34 cellular contexts compared by ENCODE assay signal in genomic region chr5:23591250-23591649, GRCh38.
"Had no signal": no experiment of that assay in that cellular context is flagged by ENCODE, and none has a peak within 500 bp of the region (broad histone marks: within the 10 kb centered on the region; RNA-seq: fewer than 3 reads in every experiment).

No MANE protein-coding gene starts in this region.

- DNase-seq: Karpas-422, Kasumi-1, MG63, MM.1S, MV-4-11, NCI-H1048, NCI-H1092, NCI-H1092 treated with DMSO at 0.1 percent for 48 hours, NCI-H1105, NCI-H1105 treated with DMSO at 0.1 percent for 48 hours, NCI-H1417, NCI-H1417 treated with DMSO at 0.1 percent for 48 hours, NCI-H1436, NCI-H1436 treated with DMSO at 0.1 percent for 48 hours, NCI-H146, NCI-H1694, NCI-H1694 treated with DMSO at 0.1 percent for 48 hours, NCI-H187, NCI-H187 treated with DMSO at 0.1 percent for 48 hours, NCI-H1930, NCI-H2029, NCI-H2029 treated with DMSO at 0.1 percent for 48 hours, NCI-H2081, NCI-H2081 treated with DMSO at 0.1 percent for 48 hours, NCI-H2107, NCI-H2171, NCI-H2171 treated with DMSO at 0.1 percent for 48 hours, NCI-H2227 treated with DMSO at 0.1 percent for 48 hours, NCI-H226, NCI-H345, NCI-H446, NCI-H446 treated with DMSO at 0.1 percent for 48 hours, NCI-H510A, NCI-H510A treated with DMSO at 0.1 percent for 48 hours had no signal

- H3K4me3 ChIP-seq: MG63 had no signal

- H3K9me3 ChIP-seq: MG63 had no signal

- H3K36me3 ChIP-seq: MG63 had no signal

- H3K27me3 ChIP-seq: MG63 had no signal
